1 cellular context compared by ENCODE assay signal in genomic region chr1:154877370-154877974, GRCh38.
TF ChIP-seq lines count a peak whose summit lies in the region.

No MANE protein-coding gene starts in this region.

TF ChIP-seq in HepG2, 621 proteins besides CTCF, POLR2A, EP300 and RAD21 (continued from another document and continues in another):
- peak; percentile 76 for TF ChIP-seq PAXIP1 (CRISPR knock-in tag; conservative IDR thresholded peaks at IDR 0.05)
- TF ChIP-seq TBX2 (CRISPR knock-in tag; IDR thresholded peaks at IDR 0.05; ENCODE audit: borderline replicate concordance): peak; percentile 95
- TF ChIP-seq HDAC2 (CRISPR knock-in tag; IDR thresholded peaks at IDR 0.05): peak; percentile 43
- TF ChIP-seq PRDM10 (CRISPR knock-in tag; IDR thresholded peaks at IDR 0.05; ENCODE audit: low read depth): 0 out of 2 replicates have a peak, but pooled peaks have one; percentile 17
- peak; percentile 29 for TF ChIP-seq ZNF687 (CRISPR knock-in tag; IDR thresholded peaks at IDR 0.05)
- 0 out of 2 replicates have a peak, but pooled peaks have one; percentile 18 for TF ChIP-seq ZNF274 (CRISPR knock-in tag; IDR thresholded peaks at IDR 0.05)
- peak; percentile 84 for TF ChIP-seq NR2C2 (CRISPR knock-in tag; IDR thresholded peaks at IDR 0.05; ENCODE audit: borderline replicate concordance)
- TF ChIP-seq KAT8 (CRISPR knock-in tag; IDR thresholded peaks at IDR 0.05): peak; percentile 36; the same call in 1 of the 2 replicates
- peak; percentile 32; the same call in 1 of the 2 replicates for TF ChIP-seq IKZF5 (CRISPR knock-in tag; IDR thresholded peaks at IDR 0.05)
- no peak for TF ChIP-seq TBP (CRISPR knock-in tag; IDR thresholded peaks at IDR 0.05)
- 0 out of 2 replicates have a peak, but pooled peaks have one; percentile 18 for TF ChIP-seq ZNF788 (CRISPR knock-in tag; IDR thresholded peaks at IDR 0.05; ENCODE audit: borderline replicate concordance)
- TF ChIP-seq JUND (CRISPR knock-in tag; IDR thresholded peaks at IDR 0.05): peak; percentile 85
- TF ChIP-seq, protein P1, sequence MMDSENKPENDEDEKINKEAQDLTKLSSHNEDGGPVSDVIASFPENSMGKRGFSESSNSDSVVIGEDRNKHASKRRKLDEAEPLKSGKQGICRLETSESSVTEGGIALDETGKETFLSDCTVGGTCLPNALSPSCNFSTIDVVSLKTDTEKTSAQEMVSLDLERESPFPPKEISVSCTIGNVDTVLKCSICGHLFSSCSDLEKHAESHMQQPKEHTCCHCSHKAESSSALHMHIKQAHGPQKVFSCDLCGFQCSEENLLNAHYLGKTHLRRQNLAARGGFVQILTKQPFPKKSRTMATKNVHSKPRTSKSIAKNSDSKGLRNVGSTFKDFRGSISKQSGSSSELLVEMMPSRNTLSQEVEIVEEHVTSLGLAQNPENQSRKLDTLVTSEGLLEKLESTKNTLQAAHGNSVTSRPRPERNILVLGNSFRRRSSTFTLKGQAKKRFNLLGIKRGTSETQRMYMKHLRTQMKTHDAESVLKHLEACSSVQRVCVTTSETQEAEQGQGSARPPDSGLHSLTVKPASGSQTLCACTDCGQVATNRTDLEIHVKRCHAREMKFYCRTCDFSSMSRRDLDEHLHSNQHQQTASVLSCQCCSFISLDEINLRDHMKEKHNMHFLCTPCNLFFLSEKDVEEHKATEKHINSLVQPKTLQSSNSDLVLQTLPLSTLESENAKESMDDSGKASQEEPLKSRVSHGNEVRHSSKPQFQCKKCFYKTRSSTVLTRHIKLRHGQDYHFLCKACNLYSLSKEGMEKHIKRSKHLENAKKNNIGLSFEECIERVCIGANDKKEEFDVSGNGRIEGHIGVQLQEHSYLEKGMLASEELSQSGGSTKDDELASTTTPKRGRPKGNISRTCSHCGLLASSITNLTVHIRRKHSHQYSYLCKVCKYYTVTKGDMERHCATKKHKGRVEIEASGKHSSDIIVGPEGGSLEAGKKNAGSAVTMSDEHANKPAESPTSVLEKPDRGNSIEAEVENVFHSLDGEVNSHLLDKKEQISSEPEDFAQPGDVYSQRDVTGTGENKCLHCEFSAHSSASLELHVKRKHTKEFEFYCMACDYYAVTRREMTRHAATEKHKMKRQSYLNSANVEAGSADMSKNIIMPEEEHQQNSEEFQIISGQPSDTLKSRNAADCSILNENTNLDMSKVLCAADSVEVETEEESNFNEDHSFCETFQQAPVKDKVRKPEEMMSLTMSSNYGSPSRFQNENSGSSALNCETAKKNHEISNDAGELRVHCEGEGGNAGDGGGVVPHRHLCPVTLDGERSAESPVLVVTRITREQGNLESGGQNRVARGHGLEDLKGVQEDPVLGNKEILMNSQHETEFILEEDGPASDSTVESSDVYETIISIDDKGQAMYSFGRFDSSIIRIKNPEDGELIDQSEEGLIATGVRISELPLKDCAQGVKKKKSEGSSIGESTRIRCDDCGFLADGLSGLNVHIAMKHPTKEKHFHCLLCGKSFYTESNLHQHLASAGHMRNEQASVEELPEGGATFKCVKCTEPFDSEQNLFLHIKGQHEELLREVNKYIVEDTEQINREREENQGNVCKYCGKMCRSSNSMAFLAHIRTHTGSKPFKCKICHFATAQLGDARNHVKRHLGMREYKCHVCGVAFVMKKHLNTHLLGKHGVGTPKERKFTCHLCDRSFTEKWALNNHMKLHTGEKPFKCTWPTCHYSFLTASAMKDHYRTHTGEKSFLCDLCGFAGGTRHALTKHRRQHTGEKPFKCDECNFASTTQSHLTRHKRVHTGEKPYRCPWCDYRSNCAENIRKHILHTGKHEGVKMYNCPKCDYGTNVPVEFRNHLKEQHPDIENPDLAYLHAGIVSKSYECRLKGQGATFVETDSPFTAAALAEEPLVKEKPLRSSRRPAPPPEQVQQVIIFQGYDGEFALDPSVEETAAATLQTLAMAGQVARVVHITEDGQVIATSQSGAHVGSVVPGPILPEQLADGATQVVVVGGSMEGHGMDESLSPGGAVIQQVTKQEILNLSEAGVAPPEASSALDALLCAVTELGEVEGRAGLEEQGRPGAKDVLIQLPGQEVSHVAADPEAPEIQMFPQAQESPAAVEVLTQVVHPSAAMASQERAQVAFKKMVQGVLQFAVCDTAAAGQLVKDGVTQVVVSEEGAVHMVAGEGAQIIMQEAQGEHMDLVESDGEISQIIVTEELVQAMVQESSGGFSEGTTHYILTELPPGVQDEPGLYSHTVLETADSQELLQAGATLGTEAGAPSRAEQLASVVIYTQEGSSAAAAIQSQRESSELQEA (CRISPR knock-in tag; IDR thresholded peaks at IDR 0.05; ENCODE audit: not compliant biosample characterization): no peak
- TF ChIP-seq KDM5B (CRISPR knock-in tag; IDR thresholded peaks at IDR 0.05; ENCODE audit: borderline replicate concordance): 0 out of 2 replicates have a peak, but pooled peaks have one; percentile 18
- TF ChIP-seq, protein P2, sequence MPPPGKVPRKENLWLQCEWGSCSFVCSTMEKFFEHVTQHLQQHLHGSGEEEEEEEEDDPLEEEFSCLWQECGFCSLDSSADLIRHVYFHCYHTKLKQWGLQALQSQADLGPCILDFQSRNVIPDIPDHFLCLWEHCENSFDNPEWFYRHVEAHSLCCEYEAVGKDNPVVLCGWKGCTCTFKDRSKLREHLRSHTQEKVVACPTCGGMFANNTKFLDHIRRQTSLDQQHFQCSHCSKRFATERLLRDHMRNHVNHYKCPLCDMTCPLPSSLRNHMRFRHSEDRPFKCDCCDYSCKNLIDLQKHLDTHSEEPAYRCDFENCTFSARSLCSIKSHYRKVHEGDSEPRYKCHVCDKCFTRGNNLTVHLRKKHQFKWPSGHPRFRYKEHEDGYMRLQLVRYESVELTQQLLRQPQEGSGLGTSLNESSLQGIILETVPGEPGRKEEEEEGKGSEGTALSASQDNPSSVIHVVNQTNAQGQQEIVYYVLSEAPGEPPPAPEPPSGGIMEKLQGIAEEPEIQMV (CRISPR knock-in tag; IDR thresholded peaks at IDR 0.05; ENCODE audit: low read depth): no peak
- TF ChIP-seq HHEX (CRISPR knock-in tag; IDR thresholded peaks at IDR 0.05): 0 out of 2 replicates have a peak, but pooled peaks have one; percentile 37
- no peak for TF ChIP-seq NPAS2 (CRISPR knock-in tag; IDR thresholded peaks at IDR 0.05; ENCODE audit: borderline replicate concordance)
- peak; percentile 32; the same call in 1 of the 2 replicates for TF ChIP-seq MAX (IDR thresholded peaks at IDR 0.05)
- peak; percentile 88; the same call in 1 of the 2 replicates for TF ChIP-seq DPF2 (CRISPR knock-in tag; IDR thresholded peaks at IDR 0.05; ENCODE audit: borderline replicate concordance, low read depth)
- TF ChIP-seq TCF7 (IDR thresholded peaks at IDR 0.05; ENCODE audit: low read depth): no peak
- peak; percentile 32; the same call in 1 of the 2 replicates for TF ChIP-seq GMEB1 (CRISPR knock-in tag; IDR thresholded peaks at IDR 0.05; ENCODE audit: borderline replicate concordance)
- peak; percentile 47; the same call in 1 of the 2 replicates for TF ChIP-seq ZBTB20 (CRISPR knock-in tag; IDR thresholded peaks at IDR 0.05; ENCODE audit: borderline replicate concordance, low read depth)
- TF ChIP-seq HNF4G (IDR thresholded peaks at IDR 0.05; ENCODE audit: borderline replicate concordance, low read depth, low read length): peak; percentile 86
- TF ChIP-seq HNF4G (CRISPR knock-in tag; IDR thresholded peaks at IDR 0.05; ENCODE audit: borderline replicate concordance, low read depth): no peak; the same call in 1 of the 2 replicates
- TF ChIP-seq KDM4B (CRISPR knock-in tag; IDR thresholded peaks at IDR 0.05): no peak
- peak; percentile 87 for TF ChIP-seq NR2F6 (IDR thresholded peaks at IDR 0.05)
- TF ChIP-seq NR2F6 (CRISPR knock-in tag; IDR thresholded peaks at IDR 0.05): peak; percentile 90
